In the genomic region with DNA sequence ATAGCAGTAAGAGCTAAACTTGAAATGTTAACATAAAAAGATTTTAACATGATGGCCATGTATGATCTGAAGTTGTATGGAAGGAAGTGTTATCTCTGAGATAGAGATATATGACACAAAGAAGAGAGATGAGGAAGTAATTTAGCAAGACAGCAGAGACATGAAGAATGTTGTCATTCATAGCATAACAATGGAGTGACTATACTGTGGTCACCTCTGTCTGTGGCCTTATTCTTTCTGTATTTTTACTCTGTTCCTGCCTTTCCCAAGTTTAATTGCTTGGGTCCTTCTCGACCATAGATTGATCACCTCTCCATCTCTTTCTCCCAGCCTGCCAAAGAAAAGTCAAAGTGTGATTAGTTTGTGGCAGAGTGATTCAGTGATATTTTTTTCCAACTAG, we compare ENCODE assay signal across 18 cellular contexts.
DNase-seq lines count a peak whose midpoint lies in the region; ATAC-seq, FAIRE-seq and TF ChIP-seq lines count a peak whose summit lies in the region.
"Had no signal": no experiment of that assay in that cellular context is flagged by ENCODE, and none has a peak within 500 bp of the region (broad histone marks: within the 10 kb centered on the region; RNA-seq: fewer than 3 reads in every experiment).

No MANE protein-coding gene starts in this region.

- H3K4me1 Mint-ChIP-seq in type B pancreatic cell (ENCODE audit: unreplicated experiment), result peaks cover 19% of the 10 kb centered on the region
- H3K4me1 Mint-ChIP-seq: CD4-positive, alpha-beta memory T cell had no signal

- peak overlapping the region; percentile 2 for H3K27ac Mint-ChIP-seq in type B pancreatic cell
- H3K27ac Mint-ChIP-seq: CD4-positive, alpha-beta memory T cell had no signal

- FAIRE-seq in RCC 7860 (lab: Jason Lieb, UNC), result peak; percentile 28
- FAIRE-seq: GM19239 had no signal

- H3K36me3 ChIP-seq in brain microvascular endothelial cell (replicated peaks), result no peaks in the 10 kb centered on the region
- H3K36me3 ChIP-seq in mesendoderm (ENCODE audit: control insufficient read depth, insufficient read depth, low read length), result no peaks in the 10 kb centered on the region
- H3K36me3 ChIP-seq: BLaER1, Peyer's patch had no signal

- TF ChIP-seq CTCF in brain microvascular endothelial cell (IDR thresholded peaks at IDR 0.05; ENCODE audit: low read depth, low read length, missing control alignments) (no peak), type B pancreatic cell (conservative IDR thresholded peaks at IDR 0.05) (no peak)

- no peaks in the 10 kb centered on the region for H3K27me3 Mint-ChIP-seq in type B pancreatic cell
- H3K27me3 Mint-ChIP-seq: CD4-positive, alpha-beta memory T cell had no signal

- peak; percentile 39 for DNase-seq in RCC 7860 (ENCODE audit: low spot score)
- DNase-seq in brain microvascular endothelial cell, result peak; percentile 13
- peak; percentile 10 for DNase-seq in mesendoderm
- no peak for DNase-seq in type B pancreatic cell (ENCODE audit: extremely low spot score, unreplicated experiment)
- DNase-seq in NCI-H1092 treated with DMSO at 0.1 percent for 48 hours (lab: John Stamatoyannopoulos, UW), result no peak
- DNase-seq in activated CD8-positive, alpha-beta memory T cell treated with anti-CD3 and anti-CD28 coated beads, Interleukin-2, amount 50 U/mL, for 4 hours, result no peak
- DNase-seq: CD4-positive, alpha-beta memory T cell; DMS153; GDM1; GOT3; MM.1S; NCI-H1105; NCI-H1694 treated with DMSO at 0.1 percent for 48 hours; Peyer's patch had no signal

- H2BK5ac ChIP-seq in mesendoderm (ENCODE audit: low read length), result no peak overlapping the region

- no peak overlapping the region for H3K18ac ChIP-seq in mesendoderm (ENCODE audit: low read length)

- H3K56ac ChIP-seq in mesendoderm (ENCODE audit: low read length), result no peak overlapping the region

- in situ Hi-C loops in brain microvascular endothelial cell (cut with HindIII; ENCODE audit: low pct_ligation_motif_present, low sequenced_read_pairs), result no loop called here

- H3K9me3 Mint-ChIP-seq in type B pancreatic cell, result no peaks in the 10 kb centered on the region

- no peak overlapping the region for H3K4me2 ChIP-seq in mesendoderm (ENCODE audit: low read length)
- H3K4me2 ChIP-seq: BLaER1 had no signal

- no peak overlapping the region for H3K4ac ChIP-seq in mesendoderm (ENCODE audit: low read depth, low read length)

- H3K27ac ChIP-seq in brain microvascular endothelial cell (no peak overlapping the region), mesendoderm (ENCODE audit: low read depth, low read length) (no peak overlapping the region)
- H3K27ac ChIP-seq: BLaER1, Peyer's patch had no signal

- H2AK5ac ChIP-seq in mesendoderm (ENCODE audit: low read length), result no peak overlapping the region

- no peak overlapping the region for H3K23ac ChIP-seq in mesendoderm (ENCODE audit: low read length)

- H3K4me3 Mint-ChIP-seq in type B pancreatic cell, result no peak overlapping the region
- H3K4me3 Mint-ChIP-seq: CD4-positive, alpha-beta memory T cell had no signal

- no peaks in the 10 kb centered on the region for H3K36me3 Mint-ChIP-seq in type B pancreatic cell

- H3K9ac ChIP-seq in mesendoderm (ENCODE audit: low read length), result no peak overlapping the region
- H3K9ac ChIP-seq: BLaER1 had no signal

- H3K4me1 ChIP-seq in mesendoderm (ENCODE audit: control insufficient read depth, low read depth, low read length), result no peaks in the 10 kb centered on the region
- H3K4me1 ChIP-seq: BLaER1, Peyer's patch had no signal

- H4K8ac ChIP-seq in mesendoderm (ENCODE audit: low read depth, low read length), result no peak overlapping the region

- no peaks in the 10 kb centered on the region for H3K79me2 ChIP-seq in mesendoderm (ENCODE audit: control insufficient read depth, insufficient read depth, low read length)

- no peak for ATAC-seq in GM21515 (IDR thresholded peaks at IDR 0.05; ENCODE audit: unreplicated experiment)
- ATAC-seq: Right ventricle myocardium inferior had no signal

- H3K79me1 ChIP-seq in mesendoderm (ENCODE audit: low read length), result no peaks in the 10 kb centered on the region

- H2BK120ac ChIP-seq in mesendoderm (ENCODE audit: low read depth, low read length), result no peak overlapping the region

- no peak overlapping the region for H2BK15ac ChIP-seq in mesendoderm (replicated peaks; ENCODE audit: low read depth)

- no peak overlapping the region for H4K5ac ChIP-seq in mesendoderm (ENCODE audit: low read length)

- H3K4me3 ChIP-seq in brain microvascular endothelial cell (ENCODE audit: low read depth, low read length) (no peak overlapping the region), mesendoderm (ENCODE audit: low read length) (no peak overlapping the region)
- H3K4me3 ChIP-seq: BLaER1, Peyer's patch had no signal

- no CpG with 5 or more reads among the region's 1 CpG for WGBS in mesendoderm (ENCODE audit: extremely low coverage, insufficient coverage, low lambda C conversion rate)

- H3K27me3 ChIP-seq in brain microvascular endothelial cell (replicated peaks), result no peaks in the 10 kb centered on the region
- no peaks in the 10 kb centered on the region for H3K27me3 ChIP-seq in mesendoderm (ENCODE audit: insufficient read depth, low read length, poor library complexity)
- H3K27me3 ChIP-seq: BLaER1, Peyer's patch had no signal

Comparison
In these comparisons a context has a peak if more than half of its experiments do, and no peak if none do; other contexts are left out.
1. DNase-seq: peak in RCC 7860 (single experiment), brain microvascular endothelial cell (single experiment) and mesendoderm (single experiment); none in type B pancreatic cell (single experiment), NCI-H1092 treated with DMSO at 0.1 percent for 48 hours (single experiment) and activated CD8-positive, alpha-beta memory T cell treated with anti-CD3 and anti-CD28 coated beads, Interleukin-2, amount 50 U/mL, for 4 hours (single experiment).